Comparison of ENCODE assay signal across 12 cellular contexts in the genomic region with DNA sequence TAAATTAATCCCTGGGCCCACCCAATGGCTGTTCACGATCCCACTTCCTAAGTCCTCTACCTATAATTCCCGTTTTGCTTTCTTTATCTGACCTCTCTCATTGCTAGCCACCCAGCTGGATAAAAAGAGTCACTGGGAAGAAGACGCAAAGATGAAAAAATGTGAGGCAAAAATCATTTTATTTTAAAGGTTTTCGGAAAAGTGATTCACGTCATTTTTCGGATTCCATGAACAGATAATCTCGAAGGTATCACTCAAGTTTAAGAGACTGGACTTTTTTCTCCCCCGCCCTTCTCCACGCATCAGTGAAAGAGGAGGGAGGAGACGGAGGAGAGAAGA. TPM values are rescaled to one million over a fixed set of nuclear protein-coding genes. Genes with fewer than 3 reads are reported as not detected.
DNase-seq lines count a peak whose midpoint lies in the region; ATAC-seq, FAIRE-seq and TF ChIP-seq lines count a peak whose summit lies in the region.
"Had no signal": no experiment of that assay in that cellular context is flagged by ENCODE, and none has a peak within 500 bp of the region (broad histone marks: within the 10 kb centered on the region; RNA-seq: fewer than 3 reads in every experiment).

No MANE protein-coding gene starts in this region.

- CTCF ChIA-PET in HepG2 (lab: Yijun Ruan, JAX; ENCODE audit: low intra/inter-chr PET ratio, low total read pairs) (no interaction called here), H1 (lab: Charles Lee; ENCODE audit: partially characterized antibody) (interaction anchor here (1.2 to 2.1 kb wide), 2 partner anchors 20 to 107 kb away, joined by 4 to 9 read pairs; no protein-coding TSS in a partner anchor)

- POLR2A ChIA-PET in HepG2 (lab: Yijun Ruan, JAX) (no interaction called here), H1 (lab: Charles Lee; ENCODE audit: partially characterized antibody) (no interaction called here)

- H4K5ac ChIP-seq in H1 (ENCODE audit: insufficient read length, low read depth, low read length) = no peak overlapping the region

- H3K4ac ChIP-seq in H1 (replicated peaks; ENCODE audit: insufficient read length, low read depth, low read length) = no peak overlapping the region

- ATAC-seq in HepG2 (no peak), right lobe of liver (no peak), GM21360 (IDR thresholded peaks at IDR 0.05; ENCODE audit: unreplicated experiment) (no peak)

- no peak overlapping the region for H3K27ac ChIP-seq in HepG2 (ENCODE audit: extremely low read length, insufficient read depth, low read length)
- H3K27ac ChIP-seq in right lobe of liver = no peak overlapping the region
- no peak overlapping the region for H3K27ac ChIP-seq in H1 (ENCODE audit: low read depth, low read length)
- no peak overlapping the region for H3K27ac ChIP-seq in neural cell (ENCODE audit: low read length)

- no peak overlapping the region for H3K18ac ChIP-seq in H1 (ENCODE audit: extremely low read depth, low read length)

- no peak overlapping the region for H2BK12ac ChIP-seq in H1 (ENCODE audit: low read depth, low read length)

- H4K91ac ChIP-seq in H1 (replicated peaks; ENCODE audit: insufficient read length, low read length) = no peak overlapping the region

- TF ChIP-seq POLR2A in HepG2 (IDR thresholded peaks at IDR 0.05; ENCODE audit: insufficient read depth in 1 of 2, low read depth in 2 of 2, low read length in 2 of 2) (no peak), right lobe of liver (IDR thresholded peaks at IDR 0.05) (no peak), H1 (IDR thresholded peaks at IDR 0.05; ENCODE audit: control extremely low read depth in 1 of 2, low read depth in 2 of 2, low read length in 2 of 2) (no peak), GM12892 (IDR thresholded peaks at IDR 0.05; ENCODE audit: low read depth, low read length) (no peak)

- H3K14ac ChIP-seq in H1 (ENCODE audit: insufficient read length) = no peak overlapping the region

- H2BK20ac ChIP-seq in H1 (ENCODE audit: low read length) = no peak overlapping the region; the same call in 1 of the 2 replicates

- DNase-seq in HepG2 (ENCODE audit: low spot score) (no peak), right lobe of liver (no peak), H1 (ENCODE audit: low read depth in 1 of 2, low spot score in 2 of 2) (no peak), GM12892 (ENCODE audit: insufficient read length) (no peak), HK-2 (ENCODE audit: unreplicated experiment) (no peak), superior temporal gyrus (ENCODE audit: extremely low spot score) (no peak)
- DNase-seq: activated CD4-positive, CD25-positive, alpha-beta regulatory T cell; effector CD4-positive, alpha-beta T cell; NCI-H446 treated with DMSO at 0.1 percent for 48 hours; occipital lobe had no signal

- H3K4me3 ChIP-seq in HepG2 (replicated peaks in 1 of 3; ENCODE audit: insufficient read depth in 1 of 3, low read depth in 2 of 3, low read length in 3 of 3) (peak overlapping the region in 1 of 3 experiments; percentile 54; a peak in 1 of 6 replicates), right lobe of liver (no peak overlapping the region), H1 (ENCODE audit: extremely low read depth in 1 of 4, insufficient read depth in 2 of 4, low read depth in 3 of 4, low read length in 4 of 4) (peak overlapping the region; percentile 44 to 71 (median 68)), neural cell (ENCODE audit: low read length) (peak overlapping the region; percentile 73)

- in situ Hi-C loops in HepG2 (cut with HindIII; ENCODE audit: extremely low pct_ligation_motif_present, low pct_unique_long_range_greater_than_20kb) = no loop called here

- no peak overlapping the region for H3K56ac ChIP-seq in H1 (replicated peaks; ENCODE audit: insufficient read length, low read depth, low read length)

- H2AFZ ChIP-seq in HepG2 (ENCODE audit: low read length) = no peak overlapping the region
- H2AFZ ChIP-seq in H1 (ENCODE audit: low read length) = peak overlapping the region; percentile 99
- H2AFZ ChIP-seq in neural cell (ENCODE audit: low read depth, low read length) = no peak overlapping the region

- H4K8ac ChIP-seq in H1 (ENCODE audit: extremely low read depth, insufficient read depth, low read length) = no peak overlapping the region

- TF ChIP-seq RAD21 in HepG2 (CRISPR knock-in tag; IDR thresholded peaks at IDR 0.05) = no peak
- TF ChIP-seq RAD21 in H1 (IDR thresholded peaks at IDR 0.05 in 1 of 2, conservative IDR thresholded peaks at IDR 0.05 in 1 of 2; ENCODE audit: low read depth in 2 of 2, low read length in 2 of 2) = no peak
- TF ChIP-seq RAD21 in neural cell (conservative IDR thresholded peaks at IDR 0.05) = no peak

- no peak overlapping the region for H3K23ac ChIP-seq in H1 (ENCODE audit: insufficient read length)

- H2AK5ac ChIP-seq in H1 (ENCODE audit: low read depth, low read length) = no peak overlapping the region

- BruUV-seq in HepG2 (replicated peaks; lab: Mats Ljungman, UMichigan) = no TSS peak

- H3K36me3 ChIP-seq in HepG2 (replicated peaks in 1 of 2; ENCODE audit: control insufficient read depth in 1 of 2, insufficient read depth in 2 of 2, low read length in 2 of 2) (no peaks in the 10 kb centered on the region), right lobe of liver (no peaks in the 10 kb centered on the region), H1 (ENCODE audit: control insufficient read depth in 2 of 4, insufficient read depth in 4 of 4, low read length in 3 of 4) (no peaks in the 10 kb centered on the region), neural cell (ENCODE audit: insufficient read depth, low read length) (no peaks in the 10 kb centered on the region)

- H2BK15ac ChIP-seq in H1 (ENCODE audit: low read length) = no peak overlapping the region

- no peak for TF ChIP-seq CTCF in HepG2 (CRISPR knock-in tag; IDR thresholded peaks at IDR 0.05)
- no peak for TF ChIP-seq CTCF in right lobe of liver (IDR thresholded peaks at IDR 0.05)
- TF ChIP-seq CTCF in H1 (IDR thresholded peaks at IDR 0.05; ENCODE audit: control extremely low read depth in 1 of 3, insufficient read depth in 1 of 3, low read depth in 1 of 3, low read length in 3 of 3) = no peak
- TF ChIP-seq CTCF in neural cell (IDR thresholded peaks at IDR 0.05; ENCODE audit: poor library complexity, severe bottlenecking) = no peak

- no peak overlapping the region for H2BK120ac ChIP-seq in H1 (replicated peaks; ENCODE audit: low read depth, low read length)

- H3F3A ChIP-seq in neural cell (ENCODE audit: insufficient read depth, low read length, poor library complexity, severe bottlenecking) = no peaks in the 10 kb centered on the region

- no peak for FAIRE-seq in HepG2 (lab: Jason Lieb, UNC)
- FAIRE-seq in H1 (lab: Jason Lieb, UNC) = no peak
- FAIRE-seq in GM12892 (lab: Jason Lieb, UNC) = no peak

- intact Hi-C loops in HepG2 (cut with micrococcal nuclease; ENCODE audit: unreplicated experiment) (no loop called here), right lobe of liver (cut with DNase I) (no loop called here)

- no peaks in the 10 kb centered on the region for H3K9me2 ChIP-seq in neural cell (ENCODE audit: insufficient read depth, low read length)

- H3K27me3 ChIP-seq in HepG2 (ENCODE audit: control insufficient read depth in 1 of 2, insufficient read depth in 2 of 2, low read length in 2 of 2) (peaks cover 2 to 28% of the 10 kb centered on the region in 2 experiments; a peak in 2 of 5 replicates), right lobe of liver (no peaks in the 10 kb centered on the region), H1 (replicated peaks in 1 of 4; ENCODE audit: control insufficient read depth in 3 of 4, extremely low read depth in 1 of 4, insufficient read depth in 3 of 4, low read length in 3 of 4) (peaks cover 2 to 23% (median 10%) of the 10 kb centered on the region in 4 experiments), neural cell (ENCODE audit: insufficient read depth, low read depth, low read length) (peaks cover 26% of the 10 kb centered on the region)

- 26% methylated on average over 10 of the region's 10 CpGs for WGBS in HepG2 (ENCODE audit: low lambda C conversion rate)
- 13% methylated on average over 9 of the region's 10 CpGs for WGBS in right lobe of liver (ENCODE audit: insufficient coverage, low coverage, low lambda C conversion rate, missing lambda C conversion rate)
- 35% methylated on average over 10 of the region's 10 CpGs; no CpG with 5 or more reads in 1 of the 2 experiments for WGBS in H1 (ENCODE audit: extremely low coverage in 1 of 2, insufficient coverage in 1 of 2, insufficient read length in 1 of 2, insufficient replicate concordance in 2 of 2, low coverage in 1 of 2, low lambda C conversion rate in 2 of 2, missing lambda C conversion rate in 1 of 2), 2 experiments

- H3K9me3 ChIP-seq in HepG2 (ENCODE audit: low read length) = no peaks in the 10 kb centered on the region
- no peaks in the 10 kb centered on the region for H3K9me3 ChIP-seq in right lobe of liver
- no peaks in the 10 kb centered on the region for H3K9me3 ChIP-seq in H1 (ENCODE audit: insufficient read depth in 2 of 2, low read depth in 1 of 2, low read length in 1 of 2)
- H3K9me3 ChIP-seq in neural cell (ENCODE audit: low read length) = no peaks in the 10 kb centered on the region

- peaks cover 12% of the 10 kb centered on the region; the same call in 1 of the 2 replicates for H3K23me2 ChIP-seq in H1 (ENCODE audit: low read depth, low read length)

- H3K4me1 ChIP-seq in HepG2 (ENCODE audit: insufficient read depth, low read length) (0 out of 2 replicates have a peak, but pooled peaks cover 13% of the 10 kb centered on the region), right lobe of liver (peaks cover 0 to 3% (median 0%) of the 10 kb centered on the region in 4 donors), H1 (replicated peaks in 1 of 4; ENCODE audit: control insufficient read depth in 3 of 4, insufficient read depth in 4 of 4, low read length in 3 of 4) (peaks cover 0 to 2% (median 1%) of the 10 kb centered on the region in 4 experiments; a peak in 2 of 7 replicates)

- no peak overlapping the region for H3K9ac ChIP-seq in HepG2 (ENCODE audit: insufficient read depth, low read depth, low read length)
- H3K9ac ChIP-seq in H1 (replicated peaks in 1 of 4; ENCODE audit: extremely low read depth in 1 of 4, low read depth in 3 of 4, low read length in 3 of 4) = no peak overlapping the region; a peak in 1 of 7 replicates
- H3K9ac ChIP-seq in neural cell (ENCODE audit: low read length) = peak overlapping the region; percentile 14

- H4K20me1 ChIP-seq in HepG2 (ENCODE audit: insufficient read depth, low read length) = no peaks in the 10 kb centered on the region
- H4K20me1 ChIP-seq in H1 (replicated peaks in 1 of 2; ENCODE audit: control insufficient read depth in 1 of 2, insufficient read depth in 2 of 2, low read length in 2 of 2) = no peaks in the 10 kb centered on the region
- no peaks in the 10 kb centered on the region for H4K20me1 ChIP-seq in neural cell (ENCODE audit: insufficient read depth)

- TF ChIP-seq EP300 in HepG2 (IDR thresholded peaks at IDR 0.05; ENCODE audit: low read depth in 2 of 2, low read length in 2 of 2) (no peak), HepG2 (CRISPR knock-in tag; IDR thresholded peaks at IDR 0.05; ENCODE audit: borderline replicate concordance) (no peak), H1 (IDR thresholded peaks at IDR 0.05; ENCODE audit: borderline replicate concordance in 1 of 2, low read depth in 2 of 2, low read length in 2 of 2) (no peak), neural cell (conservative IDR thresholded peaks at IDR 0.05; ENCODE audit: poor library complexity, severe bottlenecking) (no peak)

- H3K79me2 ChIP-seq in HepG2 (ENCODE audit: insufficient read depth, low read length) (no peaks in the 10 kb centered on the region), H1 (ENCODE audit: control insufficient read depth in 1 of 2, insufficient read depth in 2 of 2, low read length in 2 of 2) (no peaks in the 10 kb centered on the region), neural cell (replicated peaks; ENCODE audit: insufficient read depth, low read length) (no peaks in the 10 kb centered on the region)

- H3K4me2 ChIP-seq in HepG2 (ENCODE audit: low read depth, low read length) (peak overlapping the region; percentile 53; the same call in 1 of the 2 replicates), H1 (ENCODE audit: insufficient read depth in 1 of 2, low read depth in 2 of 2, low read length in 2 of 2) (peak overlapping the region; percentile 87 to 91), neural cell (ENCODE audit: low read length) (no peak overlapping the region)

- H3K79me1 ChIP-seq in H1 (ENCODE audit: low read depth, low read length) = no peaks in the 10 kb centered on the region

- H2BK5ac ChIP-seq in H1 (ENCODE audit: low read depth, low read length) = no peak overlapping the region

RNA-seq across cellular contexts. Expression of gene HTR1F, which starts 0.3 kb away (rescaled TPM):
- total RNA-seq in HepG2 (2016; rRNA removed; fragmentation: Illumina TruSeq; extraction: Trizol) (not detected in 2 replicates), right lobe of liver (not detected)
- total RNA-seq in HepG2 (2016; cell fraction: cytosol; rRNA removed; fragmentation: Illumina TruSeq; extraction: Trizol; ENCODE audit: low read depth) = not detected in 2 replicates
- total RNA-seq in HepG2 (2016; cell fraction: insoluble cytoplasmic fraction; rRNA removed; fragmentation: Illumina TruSeq; extraction: Trizol) = not detected in 2 replicates
- not detected in 2 replicates for total RNA-seq in HepG2 (2016; cell fraction: membrane; rRNA removed; fragmentation: Illumina TruSeq; extraction: Trizol)
- not detected in 2 replicates for total RNA-seq in HepG2 (2016; cell fraction: nucleus; rRNA removed; fragmentation: Illumina TruSeq; extraction: Trizol)
- polyA plus RNA-seq in HepG2 (2011; rRNA removed) (not detected in 2 replicates), H1 (2011; rRNA removed) (0.03 TPM in 2 replicates), neural cell (0.28 TPM in 1 of 2 replicates, not detected in the other)
- not detected in 2 replicates for polyA plus RNA-seq in HepG2 (2011; cell fraction: cytosol; rRNA removed)
- not detected in 2 replicates for polyA plus RNA-seq in HepG2 (2011; cell fraction: nucleus; rRNA removed)
- not detected in 2 replicates for polyA plus RNA-seq in HepG2 (2012)
- not detected in 2 replicates for polyA plus RNA-seq in HepG2 (2016; cell fraction: cytosol; fragmentation: Illumina TruSeq; extraction: Trizol; ENCODE audit: low read depth)
- polyA plus RNA-seq in HepG2 (2016; cell fraction: insoluble cytoplasmic fraction; fragmentation: Illumina TruSeq; extraction: Trizol; ENCODE audit: low read depth) = not detected in 2 replicates
- polyA plus RNA-seq in HepG2 (2016; cell fraction: membrane; fragmentation: Illumina TruSeq; extraction: Trizol; ENCODE audit: low read depth) = not detected in 2 replicates
- not detected in 2 replicates for polyA plus RNA-seq in HepG2 (2016; cell fraction: nucleus; fragmentation: Illumina TruSeq; extraction: Trizol; ENCODE audit: insufficient read depth, low read depth)
- polyA minus RNA-seq in HepG2 (2011; rRNA and poly(A)+ RNA removed; ENCODE audit: low replicate concordance) = not detected in 2 replicates
- not detected in 2 replicates for polyA minus RNA-seq in HepG2 (2011; cell fraction: cytosol; rRNA and poly(A)+ RNA removed)
- polyA minus RNA-seq in HepG2 (2011; cell fraction: nucleus; rRNA and poly(A)+ RNA removed) = not detected in 2 replicates
- total RNA-seq in H1 (2021; fragmentation: NEBNext Ultra II Directional; extraction: Animal tissue kit (Norgen Biotek cat#: 25700)) = 0.13 and 0.15 TPM in 2 replicates
- 0.04 TPM for polyA plus RNA-seq in H1 (2011; cell fraction: cytosol; rRNA removed)
- polyA plus RNA-seq in H1 (2011; cell fraction: nucleus; rRNA removed) = not detected
- polyA plus RNA-seq in H1 (2012, experiment 1 of 2) = 0.05 to 0.14 TPM (median 0.06 TPM) in 4 replicates
- not detected for polyA plus RNA-seq in H1 (2012, experiment 2 of 2)
- polyA plus RNA-seq in H1 (2013, experiment 1 of 2) = 0.12 TPM
- 0.09 TPM for polyA plus RNA-seq in H1 (2013, experiment 2 of 2)
- polyA minus RNA-seq in H1 (2011; rRNA and poly(A)+ RNA removed) = 0.10 TPM in 1 of 2 replicates, not detected in the other
- polyA minus RNA-seq in H1 (2011; cell fraction: cytosol; rRNA and poly(A)+ RNA removed) = not detected
- polyA minus RNA-seq in H1 (2011; cell fraction: nucleus; rRNA and poly(A)+ RNA removed) = 0.60 TPM
- polyA minus RNA-seq in neural cell = 0.24 and 0.46 TPM in 2 replicates
- not detected for polyA plus RNA-seq in GM12892 (2012; ENCODE audit: missing spikeins)

Comparison
In these comparisons a context has a peak if more than half of its experiments do, and no peak if none do; other contexts are left out.
1. H3K4me3 ChIP-seq: peak in H1 (4 of 4) and neural cell (single experiment); none in right lobe of liver (0 of 3).